Comparison of ENCODE assay signal across 21 cellular contexts in genomic region chr7:73437699-73438416, GRCh38. TPM values are rescaled to one million over a fixed set of nuclear protein-coding genes. Genes with fewer than 3 reads are reported as not detected.
DNase-seq lines count a peak whose midpoint lies in the region; ATAC-seq, FAIRE-seq and TF ChIP-seq lines count a peak whose summit lies in the region.
"Had no signal": no experiment of that assay in that cellular context is flagged by ENCODE, and none has a peak within 500 bp of the region (broad histone marks: within the 10 kb centered on the region; RNA-seq: fewer than 3 reads in every experiment).

No MANE protein-coding gene starts in this region.

- FAIRE-seq in astrocyte (lab: Jason Lieb, UNC) = no peak

- no peaks in the 10 kb centered on the region for H3F3A ChIP-seq in PC-3 (ENCODE audit: low read length, unreplicated experiment)

- no peak overlapping the region for H3K27ac Mint-ChIP-seq in astrocyte (ENCODE audit: unreplicated experiment)
- H3K27ac Mint-ChIP-seq: activated B cell treated with CpG ODN at 0.5 μM for 24 hours; activated CD8-positive, alpha-beta T cell treated with anti-CD3 and anti-CD28 coated beads, Interleukin-2, amount 10 ng/mL, durations not matched to agents 7 days and 5 days; T-helper 1 cell treated with Interleukin-12 subunit alpha and Interleukin-12 subunit beta and Interleukin-4 antibody, amounts not matched to agents 30 μg/mL and 1 μg/mL, for 36 hours had no signal

- CTCF ChIA-PET in PC-3 (lab: Charles Lee) = interaction anchor here (0.6 to 1.1 kb wide), 2 partner anchors 41 to 95 kb away, joined by 3 read pairs; no protein-coding TSS in a partner anchor

- H3K4me2 ChIP-seq in BLaER1 (peak overlapping the region; percentile 17; the same call in 1 of the 2 replicates), astrocyte (ENCODE audit: low read length) (no peak overlapping the region), PC-3 (ENCODE audit: low read length) (no peak overlapping the region)

- H3K9me3 ChIP-seq in BLaER1 (no peaks in the 10 kb centered on the region), astrocyte (ENCODE audit: insufficient read depth, low read depth, low read length) (peaks cover 4% of the 10 kb centered on the region), PC-3 (ENCODE audit: low read length) (no peaks in the 10 kb centered on the region)
- H3K9me3 ChIP-seq: HAP-1, ovary, testis had no signal

- H3K9ac ChIP-seq in BLaER1 (0 out of 2 replicates have a peak overlapping the region, but pooled peaks have one; percentile 10), astrocyte (ENCODE audit: low read length) (no peak overlapping the region), PC-3 (ENCODE audit: low read length) (no peak overlapping the region)

- peaks cover 5% of the 10 kb centered on the region for H3K27me3 Mint-ChIP-seq in astrocyte (ENCODE audit: low read depth, unreplicated experiment)

- H3K36me3 ChIP-seq in BLaER1 (peaks cover 44% of the 10 kb centered on the region), H7 (replicated peaks; ENCODE audit: control insufficient read depth, insufficient read depth, low read length) (peaks cover 13% of the 10 kb centered on the region), astrocyte (ENCODE audit: insufficient read depth, low read length) (peaks cover 16% of the 10 kb centered on the region), PC-3 (ENCODE audit: low read depth, low read length) (peaks cover 13% of the 10 kb centered on the region; the same call in 1 of the 2 replicates)
- H3K36me3 ChIP-seq: ovary had no signal

- H3K9me2 ChIP-seq in PC-3 (replicated peaks; ENCODE audit: low read length) = no peaks in the 10 kb centered on the region

- peaks cover 29% of the 10 kb centered on the region for H3K4me1 ChIP-seq in BLaER1
- peaks cover 10% of the 10 kb centered on the region for H3K4me1 ChIP-seq in astrocyte (ENCODE audit: insufficient read depth, low read length)
- peaks cover 9% of the 10 kb centered on the region; the same call in 1 of the 2 replicates for H3K4me1 ChIP-seq in PC-3 (ENCODE audit: insufficient read depth, low read length)

- peaks cover 22% of the 10 kb centered on the region for H3K36me3 Mint-ChIP-seq in astrocyte (ENCODE audit: low read depth, unreplicated experiment)

- DNase-seq in H7 (peak; percentile 61), astrocyte (ENCODE audit: low read depth) (no peak), myocyte (ENCODE audit: low read depth) (peak; percentile 88), PC-3 (no peak), COLO829 (ENCODE audit: low spot score) (no peak)
- DNase-seq: activated B cell treated with CpG ODN at 0.5 μM for 24 hours; activated CD8-positive, alpha-beta T cell treated with anti-CD3 and anti-CD28 coated beads, Interleukin-2, amount 10 ng/mL, durations not matched to agents 7 days and 5 days; cerebellar nuclear complex; hippocampal formation; kidney glomerular epithelial cell; NCI-H226; ovary; Right ventricle myocardium superior; stimulated activated CD4-positive, alpha-beta T cell treated with anti-CD3 and anti-CD28 coated beads, Interleukin-4, amount 100 ng/mL, for 4 hours; stimulated activated CD8-positive, alpha-beta memory T cell treated with anti-CD3 and anti-CD28 coated beads, Interleukin-4, amount 100 ng/mL, for 48 hours; testis had no signal

- no peaks in the 10 kb centered on the region for H3K9me3 Mint-ChIP-seq in astrocyte (ENCODE audit: unreplicated experiment)
- H3K9me3 Mint-ChIP-seq: T-helper 1 cell treated with Interleukin-12 subunit alpha and Interleukin-12 subunit beta and Interleukin-4 antibody, amounts not matched to agents 30 μg/mL and 1 μg/mL, for 36 hours had no signal

- no peak for ATAC-seq in HG02885 (IDR thresholded peaks at IDR 0.05; ENCODE audit: poor library complexity, unreplicated experiment)
- ATAC-seq in PC-3 = no peak
- ATAC-seq in HG02759 (IDR thresholded peaks at IDR 0.05; ENCODE audit: unreplicated experiment) = no peak
- ATAC-seq: activated CD8-positive, alpha-beta T cell treated with anti-CD3 and anti-CD28 coated beads, Interleukin-2, amount 10 ng/mL, durations not matched to agents 7 days and 5 days had no signal

- H3K79me2 ChIP-seq in astrocyte (ENCODE audit: insufficient read depth, low read length) (no peaks in the 10 kb centered on the region), PC-3 (ENCODE audit: low read length) (no peaks in the 10 kb centered on the region)

- H3K27me3 ChIP-seq in BLaER1 (no peaks in the 10 kb centered on the region), H7 (ENCODE audit: control insufficient read depth, insufficient read depth, low read length) (peaks cover 11% of the 10 kb centered on the region), astrocyte (ENCODE audit: insufficient read depth, low read length) (no peaks in the 10 kb centered on the region), PC-3 (ENCODE audit: low read length) (no peaks in the 10 kb centered on the region)
- H3K27me3 ChIP-seq: ovary, testis had no signal

- H4K20me1 ChIP-seq in BLaER1 = peaks cover 49% of the 10 kb centered on the region
- H4K20me1 ChIP-seq in astrocyte (ENCODE audit: insufficient read depth, low read length) = peaks cover 5% of the 10 kb centered on the region
- no peaks in the 10 kb centered on the region for H4K20me1 ChIP-seq in PC-3 (ENCODE audit: low read length)

- peak overlapping the region; percentile 6 for H3K4me3 Mint-ChIP-seq in astrocyte (ENCODE audit: unreplicated experiment)
- H3K4me3 Mint-ChIP-seq: activated B cell treated with CpG ODN at 0.5 μM for 24 hours; activated CD8-positive, alpha-beta T cell treated with anti-CD3 and anti-CD28 coated beads, Interleukin-2, amount 10 ng/mL, durations not matched to agents 7 days and 5 days; T-helper 1 cell treated with Interleukin-12 subunit alpha and Interleukin-12 subunit beta and Interleukin-4 antibody, amounts not matched to agents 30 μg/mL and 1 μg/mL, for 36 hours had no signal

- TF ChIP-seq CTCF in astrocyte (IDR thresholded peaks at IDR 0.05; ENCODE audit: insufficient read depth, low read depth, low read length) (no peak), PC-3 (conservative IDR thresholded peaks at IDR 0.05; ENCODE audit: low read depth, low read length) (no peak)

- no peak overlapping the region for H3K4me3 ChIP-seq in BLaER1
- no peak overlapping the region for H3K4me3 ChIP-seq in H7 (ENCODE audit: insufficient read depth, low read depth, low read length)
- no peak overlapping the region for H3K4me3 ChIP-seq in astrocyte (ENCODE audit: insufficient read depth, low read depth, low read length)
- H3K4me3 ChIP-seq in PC-3 (ENCODE audit: low read length) = no peak overlapping the region
- H3K4me3 ChIP-seq: HAP-1, ovary, testis had no signal

- no TSS peak for BruUV-seq in PC-3 (replicated peaks; lab: Mats Ljungman, UMichigan)

- intact Hi-C loops in PC-3 (cut with micrococcal nuclease) = no loop called here

- H3K27ac ChIP-seq in BLaER1 (peak overlapping the region; percentile 26; the same call in 1 of the 2 replicates), astrocyte (ENCODE audit: low read depth, low read length) (no peak overlapping the region), PC-3 (ENCODE audit: low read length) (no peak overlapping the region)
- H3K27ac ChIP-seq: ovary, testis had no signal

- H2AFZ ChIP-seq in astrocyte (ENCODE audit: low read depth, low read length) (no peak overlapping the region), PC-3 (ENCODE audit: low read length) (no peak overlapping the region)

- peaks cover 15% of the 10 kb centered on the region for H3K4me1 Mint-ChIP-seq in astrocyte (ENCODE audit: low read depth, unreplicated experiment)

- POLR2A ChIA-PET in PC-3 (lab: Charles Lee; ENCODE audit: unreplicated experiment) = interaction anchor here (0.6 kb wide), 1 partner anchor 171 kb away, joined by 40 read pairs; no protein-coding TSS in a partner anchor

RNA-seq across cellular contexts. Expression of gene FZD9, which starts 4.3 kb away (rescaled TPM):
- 4.1 and 6.1 TPM in 2 replicates for total RNA-seq in H7 (2014; rRNA removed; shearing (Covaris generic))
- 1.5 and 1.7 TPM in 2 replicates for total RNA-seq in astrocyte
- total RNA-seq in myocyte = 23.2 and 34.8 TPM in 2 replicates
- polyA plus RNA-seq in myocyte (2012) = 3.4 TPM
- 0.12 and 0.87 TPM in 2 replicates for total RNA-seq in PC-3 (2014; rRNA removed)

Comparison
In these comparisons a context has a peak if more than half of its experiments do, and no peak if none do; other contexts are left out.
1. DNase-seq: peak in H7 (single experiment) and myocyte (single experiment); none in astrocyte (single experiment), PC-3 (single experiment) and COLO829 (single experiment).